Comparison of ENCODE assay signal across 22 cellular contexts in the genomic region with DNA sequence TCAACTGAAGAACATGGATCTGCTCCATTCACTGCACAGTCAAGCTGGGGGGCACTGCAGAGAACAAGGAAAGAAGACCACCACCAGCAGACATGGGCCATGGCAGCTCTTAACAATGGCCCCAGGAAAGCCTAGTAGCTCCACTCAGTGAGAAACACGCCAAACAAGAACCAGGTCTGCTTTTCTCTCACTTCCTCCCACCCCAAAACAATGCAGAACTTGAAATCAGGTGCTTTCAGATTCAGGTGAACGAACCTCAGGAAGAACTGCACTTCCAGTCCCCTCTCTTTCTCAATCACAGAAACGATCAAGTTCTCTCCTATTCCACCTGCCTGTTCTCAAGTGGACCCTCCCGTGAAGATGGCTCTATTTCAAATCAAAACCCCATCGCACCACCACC.
DNase-seq lines count a peak whose midpoint lies in the region; TF ChIP-seq lines count a peak whose summit lies in the region.
"Had no signal": no experiment of that assay in that cellular context is flagged by ENCODE, and none has a peak within 500 bp of the region (broad histone marks: within the 10 kb centered on the region; RNA-seq: fewer than 3 reads in every experiment).

No MANE protein-coding gene starts in this region.

- peaks cover 11% of the 10 kb centered on the region for H3K4me1 ChIP-seq in OCI-LY3 (ENCODE audit: low read length)
- no peaks in the 10 kb centered on the region for H3K4me1 ChIP-seq in CD4-positive, alpha-beta memory T cell (ENCODE audit: insufficient read depth, low read length)
- H3K4me1 ChIP-seq: A549; BLaER1 treated with 17β-estradiol and CSF1 and Interleukin-3, amounts not matched to agents 10 nM and 100 nM had no signal

- DNase-seq in DMS79 treated with DMSO at 0.1 percent for 48 hours (lab: John Stamatoyannopoulos, UW) (peak; percentile 67), DMS79 (lab: John Stamatoyannopoulos, UW) (no peak), NCI-H748 (lab: John Stamatoyannopoulos, UW; ENCODE audit: unreplicated experiment) (peak; percentile 23), NCI-H748 treated with DMSO at 0.1 percent for 48 hours (lab: John Stamatoyannopoulos, UW) (no peak), NCI-H146 (lab: John Stamatoyannopoulos, UW) (no peak)
- DNase-seq in CD4-positive, alpha-beta memory T cell = no peak
- DNase-seq: AML-193; CD4-positive, alpha-beta T cell; CD8-positive, alpha-beta memory T cell; COR-L47; DMS 273 treated with DMSO at 0.1 percent for 48 hours; DMS153; DMS53; DND-41; EL; GDM1 had no signal

- peaks cover 6% of the 10 kb centered on the region; the same call in 1 of the 2 replicates for H3K27me3 ChIP-seq in OCI-LY3 (ENCODE audit: low read depth, low read length)
- no peaks in the 10 kb centered on the region for H3K27me3 ChIP-seq in CD4-positive, alpha-beta memory T cell (ENCODE audit: insufficient read depth, low read length)
- H3K27me3 ChIP-seq: BLaER1 treated with 17β-estradiol and CSF1 and Interleukin-3, amounts not matched to agents 10 nM and 100 nM had no signal

- H3K4me1 Mint-ChIP-seq in CD4-positive, alpha-beta memory T cell = no peaks in the 10 kb centered on the region
- H3K4me1 Mint-ChIP-seq: B cell; CD8-positive, alpha-beta memory T cell had no signal

- no peaks in the 10 kb centered on the region for H3K9me3 ChIP-seq in OCI-LY3 (ENCODE audit: insufficient read depth, low read length)
- no peaks in the 10 kb centered on the region for H3K9me3 ChIP-seq in CD4-positive, alpha-beta memory T cell (ENCODE audit: control insufficient read depth in 1 of 2, low read length in 2 of 2)
- H3K9me3 ChIP-seq: A549; BLaER1 treated with 17β-estradiol and CSF1 and Interleukin-3, amounts not matched to agents 10 nM and 100 nM had no signal

- no peak overlapping the region for H3K4me3 Mint-ChIP-seq in CD4-positive, alpha-beta memory T cell
- H3K4me3 Mint-ChIP-seq: B cell; CD4-positive, alpha-beta T cell; CD8-positive, alpha-beta memory T cell had no signal

- no peaks in the 10 kb centered on the region for H3K36me3 Mint-ChIP-seq in CD4-positive, alpha-beta memory T cell
- H3K36me3 Mint-ChIP-seq: CD8-positive, alpha-beta memory T cell had no signal

- H2AFZ ChIP-seq in OCI-LY3 (ENCODE audit: low read depth, low read length) = no peak overlapping the region

- no peak for TF ChIP-seq CTCF in OCI-LY3 (IDR thresholded peaks at IDR 0.05; ENCODE audit: low read depth, low read length)

- CTCF ChIA-PET in CD4-positive, alpha-beta memory T cell (lab: Charles Lee; ENCODE audit: partially characterized antibody) = no interaction called here

- no peaks in the 10 kb centered on the region for H3K36me3 ChIP-seq in OCI-LY3 (replicated peaks; ENCODE audit: low read depth, low read length)
- no peaks in the 10 kb centered on the region for H3K36me3 ChIP-seq in CD4-positive, alpha-beta memory T cell (ENCODE audit: insufficient read depth, low read length)
- H3K36me3 ChIP-seq: BLaER1 treated with 17β-estradiol and CSF1 and Interleukin-3, amounts not matched to agents 10 nM and 100 nM had no signal

- H3K27me3 Mint-ChIP-seq in CD4-positive, alpha-beta memory T cell = peaks cover 0 to 2% of the 10 kb centered on the region in 2 donors
- H3K27me3 Mint-ChIP-seq: CD8-positive, alpha-beta memory T cell had no signal

- H3K27ac Mint-ChIP-seq in CD4-positive, alpha-beta memory T cell = no peak overlapping the region
- H3K27ac Mint-ChIP-seq: B cell; CD4-positive, alpha-beta T cell; CD8-positive, alpha-beta memory T cell had no signal

- H3K27ac ChIP-seq in OCI-LY3 (ENCODE audit: low read length) = no peak overlapping the region
- H3K27ac ChIP-seq in CD4-positive, alpha-beta memory T cell (ENCODE audit: low read depth, low read length) = no peak overlapping the region
- H3K27ac ChIP-seq: 22Rv1; A549; BLaER1 treated with 17β-estradiol and CSF1 and Interleukin-3, amounts not matched to agents 10 nM and 100 nM; C4-2B had no signal

- POLR2A ChIA-PET in CD4-positive, alpha-beta memory T cell (lab: Charles Lee; ENCODE audit: partially characterized antibody) = no interaction called here

- H3K79me2 ChIP-seq in OCI-LY3 (ENCODE audit: low read length) = no peaks in the 10 kb centered on the region

- H3K9me3 Mint-ChIP-seq in CD4-positive, alpha-beta memory T cell = peaks cover 0 to 6% (median under 1%) of the 10 kb centered on the region in 8 donors
- H3K9me3 Mint-ChIP-seq: CD4-positive, alpha-beta T cell had no signal

- no peaks in the 10 kb centered on the region for H4K20me1 ChIP-seq in OCI-LY3 (ENCODE audit: insufficient read depth, low read length)
- H4K20me1 ChIP-seq: BLaER1 treated with 17β-estradiol and CSF1 and Interleukin-3, amounts not matched to agents 10 nM and 100 nM had no signal

- H3K4me2 ChIP-seq in OCI-LY3 (ENCODE audit: low read length) = peak overlapping the region; percentile 38
- H3K4me2 ChIP-seq: A549; BLaER1 treated with 17β-estradiol and CSF1 and Interleukin-3, amounts not matched to agents 10 nM and 100 nM had no signal

- H3K4me3 ChIP-seq in OCI-LY3 (ENCODE audit: low read length) = no peak overlapping the region
- no peak overlapping the region for H3K4me3 ChIP-seq in CD4-positive, alpha-beta memory T cell (ENCODE audit: low read length in 2 of 2)
- H3K4me3 ChIP-seq: A549; BLaER1 treated with 17β-estradiol and CSF1 and Interleukin-3, amounts not matched to agents 10 nM and 100 nM had no signal

- no peak overlapping the region for H3K9ac ChIP-seq in OCI-LY3 (ENCODE audit: low read length)
- H3K9ac ChIP-seq: BLaER1 treated with 17β-estradiol and CSF1 and Interleukin-3, amounts not matched to agents 10 nM and 100 nM had no signal

- intact Hi-C loops in CD4-positive, alpha-beta memory T cell (cut with micrococcal nuclease) = no loop called here

Comparison
In these comparisons a context has a peak if more than half of its experiments do, and no peak if none do; other contexts are left out.
1. DNase-seq: peak in DMS79 treated with DMSO at 0.1 percent for 48 hours (single experiment) and NCI-H748 (single experiment); none in DMS79 (single experiment), NCI-H748 treated with DMSO at 0.1 percent for 48 hours (single experiment), CD4-positive, alpha-beta memory T cell (0 of 5) and NCI-H146 (single experiment).